ENCODE assay signal across 24 cellular contexts in genomic region chr14:94946244-94946643, GRCh38.
DNase-seq lines count a peak whose midpoint lies in the region; ATAC-seq and TF ChIP-seq lines count a peak whose summit lies in the region.
"Had no signal": no experiment of that assay in that cellular context is flagged by ENCODE, and none has a peak within 500 bp of the region (broad histone marks: within the 10 kb centered on the region; RNA-seq: fewer than 3 reads in every experiment).

No MANE protein-coding gene starts in this region.

- peak overlapping the region; percentile 12 for H3K4me3 Mint-ChIP-seq in activated CD4-positive, alpha-beta T cell treated with anti-CD3 and anti-CD28 coated beads, Interleukin-2, amount 10 ng/mL, durations not matched to agents 7 days and 5 days
- H3K4me3 Mint-ChIP-seq in CD8-positive, alpha-beta memory T cell = peak overlapping the region; percentile 37 to 85 (median 59)
- H3K4me3 Mint-ChIP-seq in activated CD8-positive, alpha-beta T cell treated with anti-CD3 and anti-CD28 coated beads, Interleukin-2, amount 10 ng/mL, durations not matched to agents 7 days and 5 days = peak overlapping the region; percentile 42
- H3K4me3 Mint-ChIP-seq in natural killer cell treated with Interleukin-12 subunit alpha and Interleukin-12 subunit beta and Interleukin-15 and Interleukin-18, amount 100 ng/mL, for 72 hours = peak overlapping the region; percentile 83
- H3K4me3 Mint-ChIP-seq: activated B cell treated with CpG ODN at 0.5 μM for 24 hours, memory B cell, naive B cell had no signal

- peaks cover 4% of the 10 kb centered on the region for H3K9me3 Mint-ChIP-seq in activated CD4-positive, alpha-beta T cell treated with anti-CD3 and anti-CD28 coated beads, Interleukin-2, amount 10 ng/mL, durations not matched to agents 7 days and 5 days
- peaks cover 0 to 7% (median 0%) of the 10 kb centered on the region in 5 donors for H3K9me3 Mint-ChIP-seq in CD8-positive, alpha-beta memory T cell
- H3K9me3 Mint-ChIP-seq in activated CD8-positive, alpha-beta T cell treated with anti-CD3 and anti-CD28 coated beads, Interleukin-2, amount 10 ng/mL, durations not matched to agents 7 days and 5 days (ENCODE audit: insufficient read depth) = peaks cover 4% of the 10 kb centered on the region
- H3K9me3 Mint-ChIP-seq in natural killer cell treated with Interleukin-12 subunit alpha and Interleukin-12 subunit beta and Interleukin-15 and Interleukin-18, amount 100 ng/mL, for 72 hours = no peaks in the 10 kb centered on the region
- H3K9me3 Mint-ChIP-seq: activated B cell treated with CpG ODN at 0.5 μM for 24 hours had no signal

- peaks cover 21% of the 10 kb centered on the region for H3K4me1 ChIP-seq in CD8-positive, alpha-beta memory T cell (ENCODE audit: insufficient read depth, low read length)
- no peaks in the 10 kb centered on the region for H3K4me1 ChIP-seq in mucosa of descending colon (ENCODE audit: low read depth)
- H3K4me1 ChIP-seq: Caco-2, transverse colon had no signal

- H3K27me3 Mint-ChIP-seq in activated CD4-positive, alpha-beta T cell treated with anti-CD3 and anti-CD28 coated beads, Interleukin-2, amount 10 ng/mL, durations not matched to agents 7 days and 5 days = peaks cover 18% of the 10 kb centered on the region
- peaks cover 0 to 4% of the 10 kb centered on the region in 2 donors for H3K27me3 Mint-ChIP-seq in CD8-positive, alpha-beta memory T cell
- peaks cover 23% of the 10 kb centered on the region for H3K27me3 Mint-ChIP-seq in activated CD8-positive, alpha-beta T cell treated with anti-CD3 and anti-CD28 coated beads, Interleukin-2, amount 10 ng/mL, durations not matched to agents 7 days and 5 days (ENCODE audit: low read depth)
- H3K27me3 Mint-ChIP-seq in natural killer cell treated with Interleukin-12 subunit alpha and Interleukin-12 subunit beta and Interleukin-15 and Interleukin-18, amount 100 ng/mL, for 72 hours = peaks cover 0 to 4% of the 10 kb centered on the region in 2 donors

- POLR2A ChIA-PET in activated CD4-positive, alpha-beta T cell treated with anti-CD3 and anti-CD28 coated beads, Interleukin-2, amount 10 ng/mL, durations not matched to agents 7 days and 5 days (lab: Charles Lee) = no interaction called here
- POLR2A ChIA-PET in CD8-positive, alpha-beta memory T cell (lab: Charles Lee) = interaction anchor here (0.6 to 0.7 kb wide), 2 partner anchors 74 to 212 kb away, joined by 3 read pairs; partner anchors contain the start of gene DICER1
- POLR2A ChIA-PET in activated CD8-positive, alpha-beta T cell treated with anti-CD3 and anti-CD28 coated beads, Interleukin-2, amount 10 ng/mL, durations not matched to agents 7 days and 5 days (lab: Charles Lee) = no interaction called here

- no peak overlapping the region for H3K4me3 ChIP-seq in CD8-positive, alpha-beta memory T cell (ENCODE audit: low read length)
- no peak overlapping the region for H3K4me3 ChIP-seq in mucosa of descending colon
- H3K4me3 ChIP-seq: dorsolateral prefrontal cortex, GM23248, ovary, skin epidermis, transverse colon had no signal

- DNase-seq in activated CD4-positive, alpha-beta T cell treated with anti-CD3 and anti-CD28 coated beads, Interleukin-2, amount 10 ng/mL, durations not matched to agents 7 days and 5 days = peak; percentile 16
- DNase-seq in activated CD4-positive, alpha-beta T cell treated with anti-CD3 and anti-CD28 coated beads for 48 hours = no peak
- peak in 4 of 5 donors; percentile 7 to 51 (median 26) for DNase-seq in CD8-positive, alpha-beta memory T cell
- DNase-seq in activated CD8-positive, alpha-beta T cell treated with anti-CD3 and anti-CD28 coated beads, Interleukin-2, amount 10 ng/mL, durations not matched to agents 7 days and 5 days = peak; percentile 48
- no peak for DNase-seq in natural killer cell treated with Interleukin-12 subunit alpha and Interleukin-12 subunit beta and Interleukin-15 and Interleukin-18, amount 100 ng/mL, for 72 hours (ENCODE audit: low spot score)
- DNase-seq in mucosa of descending colon = no peak
- DNase-seq: activated B cell treated with CpG ODN at 0.5 μM for 24 hours, Caco-2, cerebellar nuclear complex, DMS79 treated with DMSO at 0.1 percent for 48 hours, dorsolateral prefrontal cortex, GM23248, naive B cell, NCI-H1105, NCI-H2029, NCI-H526, ovary, SIG-M5, transverse colon had no signal

- H3K4me1 Mint-ChIP-seq in activated CD4-positive, alpha-beta T cell treated with anti-CD3 and anti-CD28 coated beads, Interleukin-2, amount 10 ng/mL, durations not matched to agents 7 days and 5 days = peaks cover 19% of the 10 kb centered on the region
- peaks cover 10 to 43% (median 14%) of the 10 kb centered on the region in 3 donors for H3K4me1 Mint-ChIP-seq in CD8-positive, alpha-beta memory T cell
- H3K4me1 Mint-ChIP-seq in activated CD8-positive, alpha-beta T cell treated with anti-CD3 and anti-CD28 coated beads, Interleukin-2, amount 10 ng/mL, durations not matched to agents 7 days and 5 days (ENCODE audit: low read depth) = peaks cover 28% of the 10 kb centered on the region
- H3K4me1 Mint-ChIP-seq in natural killer cell treated with Interleukin-12 subunit alpha and Interleukin-12 subunit beta and Interleukin-15 and Interleukin-18, amount 100 ng/mL, for 72 hours (ENCODE audit: low read depth in 2 of 2) = peaks cover 20 to 30% of the 10 kb centered on the region in 2 donors
- H3K4me1 Mint-ChIP-seq: activated B cell treated with CpG ODN at 0.5 μM for 24 hours, memory B cell, naive B cell had no signal

- H3K36me3 ChIP-seq in CD8-positive, alpha-beta memory T cell (ENCODE audit: insufficient read depth, low read length) = no peaks in the 10 kb centered on the region
- H3K36me3 ChIP-seq in mucosa of descending colon (ENCODE audit: low read depth) = no peaks in the 10 kb centered on the region
- H3K36me3 ChIP-seq: ovary, transverse colon had no signal

- CTCF ChIA-PET in activated CD4-positive, alpha-beta T cell treated with anti-CD3 and anti-CD28 coated beads, Interleukin-2, amount 10 ng/mL, durations not matched to agents 7 days and 5 days (lab: Charles Lee) = no interaction called here
- CTCF ChIA-PET in CD8-positive, alpha-beta memory T cell (lab: Charles Lee) = interaction anchor here (0.7 to 0.9 kb wide), 3 partner anchors 11 to 173 kb away, joined by 3 read pairs; no protein-coding TSS in a partner anchor
- CTCF ChIA-PET in activated CD8-positive, alpha-beta T cell treated with anti-CD3 and anti-CD28 coated beads, Interleukin-2, amount 10 ng/mL, durations not matched to agents 7 days and 5 days (lab: Charles Lee) = no interaction called here

- no peaks in the 10 kb centered on the region for H3K36me3 Mint-ChIP-seq in activated CD4-positive, alpha-beta T cell treated with anti-CD3 and anti-CD28 coated beads, Interleukin-2, amount 10 ng/mL, durations not matched to agents 7 days and 5 days (ENCODE audit: low read depth)
- no peaks in the 10 kb centered on the region for H3K36me3 Mint-ChIP-seq in CD8-positive, alpha-beta memory T cell
- peaks cover 2% of the 10 kb centered on the region for H3K36me3 Mint-ChIP-seq in activated CD8-positive, alpha-beta T cell treated with anti-CD3 and anti-CD28 coated beads, Interleukin-2, amount 10 ng/mL, durations not matched to agents 7 days and 5 days (ENCODE audit: low read depth)
- no peaks in the 10 kb centered on the region for H3K36me3 Mint-ChIP-seq in natural killer cell treated with Interleukin-12 subunit alpha and Interleukin-12 subunit beta and Interleukin-15 and Interleukin-18, amount 100 ng/mL, for 72 hours
- H3K36me3 Mint-ChIP-seq: memory B cell, naive B cell had no signal

- H3K27me3 ChIP-seq in CD8-positive, alpha-beta memory T cell (ENCODE audit: insufficient read depth, low read length, poor library complexity, severe bottlenecking) = no peaks in the 10 kb centered on the region
- H3K27me3 ChIP-seq: ovary, transverse colon had no signal

- no peaks in the 10 kb centered on the region for H3K9me3 ChIP-seq in CD8-positive, alpha-beta memory T cell (ENCODE audit: low read length)
- H3K9me3 ChIP-seq in mucosa of descending colon = no peaks in the 10 kb centered on the region
- H3K9me3 ChIP-seq: Caco-2, ovary, transverse colon had no signal

- H3K27ac ChIP-seq in CD8-positive, alpha-beta memory T cell (ENCODE audit: low read depth, low read length) = peak overlapping the region; percentile 61
- H3K27ac ChIP-seq: dorsolateral prefrontal cortex, GM23248, ovary, skin epidermis, transverse colon had no signal

- intact Hi-C loops in mucosa of descending colon (cut with DNase I, micrococcal nuclease) = no loop called here

- peak overlapping the region; percentile 89 for H3K27ac Mint-ChIP-seq in activated CD4-positive, alpha-beta T cell treated with anti-CD3 and anti-CD28 coated beads, Interleukin-2, amount 10 ng/mL, durations not matched to agents 7 days and 5 days
- H3K27ac Mint-ChIP-seq in CD8-positive, alpha-beta memory T cell = peak overlapping the region; percentile 79 to 100 (median 96)
- H3K27ac Mint-ChIP-seq in activated CD8-positive, alpha-beta T cell treated with anti-CD3 and anti-CD28 coated beads, Interleukin-2, amount 10 ng/mL, durations not matched to agents 7 days and 5 days = peak overlapping the region; percentile 89
- peak overlapping the region; percentile 82 to 86 for H3K27ac Mint-ChIP-seq in natural killer cell treated with Interleukin-12 subunit alpha and Interleukin-12 subunit beta and Interleukin-15 and Interleukin-18, amount 100 ng/mL, for 72 hours
- H3K27ac Mint-ChIP-seq: activated B cell treated with CpG ODN at 0.5 μM for 24 hours, memory B cell, naive B cell had no signal

- peak; percentile 78 for ATAC-seq in activated CD8-positive, alpha-beta T cell treated with anti-CD3 and anti-CD28 coated beads, Interleukin-2, amount 10 ng/mL, durations not matched to agents 7 days and 5 days
- ATAC-seq in natural killer cell treated with Interleukin-12 subunit alpha and Interleukin-12 subunit beta and Interleukin-15 and Interleukin-18, amount 100 ng/mL, for 72 hours = peak; percentile 52 to 66
- ATAC-seq in GM21825 (IDR thresholded peaks at IDR 0.05; ENCODE audit: unreplicated experiment) = no peak
- no peak for ATAC-seq in GM19463 (IDR thresholded peaks at IDR 0.05; ENCODE audit: unreplicated experiment)
- no peak for ATAC-seq in mucosa of descending colon
- ATAC-seq: left lobe of liver had no signal

- TF ChIP-seq CTCF in mucosa of descending colon (IDR thresholded peaks at IDR 0.05) = no peak

Comparison
In these comparisons a context has a peak if more than half of its experiments do, and no peak if none do; other contexts are left out.
1. DNase-seq: peak in activated CD4-positive, alpha-beta T cell treated with anti-CD3 and anti-CD28 coated beads, Interleukin-2, amount 10 ng/mL, durations not matched to agents 7 days and 5 days (single experiment), CD8-positive, alpha-beta memory T cell (4 of 5) and activated CD8-positive, alpha-beta T cell treated with anti-CD3 and anti-CD28 coated beads, Interleukin-2, amount 10 ng/mL, durations not matched to agents 7 days and 5 days (single experiment); none in activated CD4-positive, alpha-beta T cell treated with anti-CD3 and anti-CD28 coated beads for 48 hours (single experiment), natural killer cell treated with Interleukin-12 subunit alpha and Interleukin-12 subunit beta and Interleukin-15 and Interleukin-18, amount 100 ng/mL, for 72 hours (single experiment) and mucosa of descending colon (0 of 3).
2. H3K4me3 Mint-ChIP-seq: peak in every context shown above with its lines; median percentile 83 in natural killer cell treated with Interleukin-12 subunit alpha and Interleukin-12 subunit beta and Interleukin-15 and Interleukin-18, amount 100 ng/mL, for 72 hours; 59 in CD8-positive, alpha-beta memory T cell; 42 in activated CD8-positive, alpha-beta T cell treated with anti-CD3 and anti-CD28 coated beads, Interleukin-2, amount 10 ng/mL, durations not matched to agents 7 days and 5 days; 12 in activated CD4-positive, alpha-beta T cell treated with anti-CD3 and anti-CD28 coated beads, Interleukin-2, amount 10 ng/mL, durations not matched to agents 7 days and 5 days.
3. ATAC-seq: peak in activated CD8-positive, alpha-beta T cell treated with anti-CD3 and anti-CD28 coated beads, Interleukin-2, amount 10 ng/mL, durations not matched to agents 7 days and 5 days (single experiment) and natural killer cell treated with Interleukin-12 subunit alpha and Interleukin-12 subunit beta and Interleukin-15 and Interleukin-18, amount 100 ng/mL, for 72 hours (2 of 2); none in GM21825 (single experiment), GM19463 (single experiment) and mucosa of descending colon (single experiment).
4. Peak in every context shown above with its lines, with median percentiles within 50 percentile points of each other: H3K27ac Mint-ChIP-seq.